In the genomic region with DNA sequence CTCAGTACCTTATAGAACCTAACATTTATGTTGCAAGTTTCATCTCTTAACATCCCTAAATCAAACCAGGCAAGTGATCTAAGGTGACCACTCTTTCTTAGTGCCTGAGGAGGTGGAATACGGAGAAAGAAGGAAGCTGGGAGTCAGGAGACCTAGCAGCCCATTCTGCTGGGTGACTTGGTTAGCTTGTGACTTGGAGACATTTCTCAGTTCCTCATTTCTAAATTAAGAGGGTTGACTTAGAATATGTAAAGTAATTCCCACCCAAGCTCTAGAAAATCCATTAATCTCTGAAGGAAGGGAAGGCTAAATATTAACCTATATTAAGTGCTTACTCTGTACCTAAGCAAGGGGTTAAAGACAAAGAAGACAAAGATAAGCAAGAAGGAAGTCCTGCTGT, we compare ENCODE assay signal across 13 cellular contexts.
DNase-seq lines count a peak whose midpoint lies in the region; ATAC-seq and TF ChIP-seq lines count a peak whose summit lies in the region.
"Had no signal": no experiment of that assay in that cellular context is flagged by ENCODE, and none has a peak within 500 bp of the region (broad histone marks: within the 10 kb centered on the region; RNA-seq: fewer than 3 reads in every experiment).

No MANE protein-coding gene starts in this region.

- TF ChIP-seq CTCF in RWPE1 (conservative IDR thresholded peaks at IDR 0.05; ENCODE audit: low read depth) = no peak

- intact Hi-C loops in activated CD4-positive, alpha-beta T cell treated with anti-CD3 and anti-CD28 coated beads for 36 hours (cut with DNase I, micrococcal nuclease) = no loop called here

- CTCF ChIA-PET in RWPE1 (lab: Yijun Ruan, JAX) = interaction anchor here (1.2 kb wide), 1 partner anchor 15 kb away, joined by 4 read pairs; no protein-coding TSS in a partner anchor
- CTCF ChIA-PET in activated CD4-positive, alpha-beta T cell treated with anti-CD3 and anti-CD28 coated beads for 36 hours (lab: Charles Lee) = interaction anchor here (2.7 kb wide), 1 partner anchor 12 kb away, joined by 11 read pairs; no protein-coding TSS in a partner anchor

- no peak overlapping the region for H3K27ac Mint-ChIP-seq in activated CD4-positive, alpha-beta T cell treated with anti-CD3 and anti-CD28 coated beads for 36 hours
- H3K27ac Mint-ChIP-seq: naive thymus-derived CD8-positive, alpha-beta T cell; T-helper 1 cell treated with Interleukin-12 subunit alpha and Interleukin-12 subunit beta and Interleukin-4 antibody, amounts not matched to agents 30 μg/mL and 1 μg/mL, for 36 hours had no signal

- H3K4me1 Mint-ChIP-seq in activated CD4-positive, alpha-beta T cell treated with anti-CD3 and anti-CD28 coated beads for 36 hours = no peaks in the 10 kb centered on the region

- H3K36me3 Mint-ChIP-seq in activated CD4-positive, alpha-beta T cell treated with anti-CD3 and anti-CD28 coated beads for 36 hours (ENCODE audit: low read depth) = no peaks in the 10 kb centered on the region
- H3K36me3 Mint-ChIP-seq: activated naive CD4-positive, alpha-beta T cell treated with anti-CD3 and anti-CD28 coated beads, Interleukin-2, amount 50 U/mL, for 72 hours; naive thymus-derived CD8-positive, alpha-beta T cell had no signal

- H3K27me3 Mint-ChIP-seq in activated CD4-positive, alpha-beta T cell treated with anti-CD3 and anti-CD28 coated beads for 36 hours = no peaks in the 10 kb centered on the region

- no peaks in the 10 kb centered on the region for H3K9me3 Mint-ChIP-seq in activated CD4-positive, alpha-beta T cell treated with anti-CD3 and anti-CD28 coated beads for 36 hours (ENCODE audit: low read depth)
- H3K9me3 Mint-ChIP-seq: activated naive CD4-positive, alpha-beta T cell treated with anti-CD3 and anti-CD28 coated beads, Interleukin-2, amount 50 U/mL, for 72 hours; naive thymus-derived CD8-positive, alpha-beta T cell; T-helper 1 cell treated with Interleukin-12 subunit alpha and Interleukin-12 subunit beta and Interleukin-4 antibody, amounts not matched to agents 30 μg/mL and 1 μg/mL, for 36 hours had no signal

- DNase-seq in CD1c-positive myeloid dendritic cell (ENCODE audit: extremely low spot score) = peak; percentile 88
- DNase-seq in SIG-M5 treated with dmso at 0.1 percent for 504 hours (lab: John Stamatoyannopoulos, UW; ENCODE audit: unreplicated experiment) = peak; percentile 89
- DNase-seq in DMS153 (lab: John Stamatoyannopoulos, UW) = no peak
- DNase-seq in cerebellar nuclear complex (lab: John Stamatoyannopoulos, UW) = no peak
- DNase-seq in RWPE1 (ENCODE audit: low spot score) = no peak
- no peak for DNase-seq in activated CD4-positive, alpha-beta T cell treated with anti-CD3 and anti-CD28 coated beads for 36 hours
- DNase-seq: BE2C; naive thymus-derived CD8-positive, alpha-beta T cell; NCI-H1436 had no signal

- H3K27ac ChIP-seq in RWPE1 = no peak overlapping the region

- POLR2A ChIA-PET in RWPE1 (lab: Yijun Ruan, JAX; ENCODE audit: low non-redundant PET) = no interaction called here
- POLR2A ChIA-PET in activated CD4-positive, alpha-beta T cell treated with anti-CD3 and anti-CD28 coated beads for 36 hours (lab: Charles Lee) = no interaction called here

- ATAC-seq in GM19397 (IDR thresholded peaks at IDR 0.05; ENCODE audit: unreplicated experiment) = peak; percentile 65
- peak; percentile 52 for ATAC-seq in HG03103 (IDR thresholded peaks at IDR 0.05; ENCODE audit: low read depth, unreplicated experiment)
- ATAC-seq in activated CD4-positive, alpha-beta T cell treated with anti-CD3 and anti-CD28 coated beads for 36 hours = no peak
- ATAC-seq: activated naive CD4-positive, alpha-beta T cell treated with anti-CD3 and anti-CD28 coated beads, Interleukin-2, amount 50 U/mL, for 72 hours; naive thymus-derived CD8-positive, alpha-beta T cell had no signal

- H3K4me3 Mint-ChIP-seq in activated CD4-positive, alpha-beta T cell treated with anti-CD3 and anti-CD28 coated beads for 36 hours = no peak overlapping the region
- H3K4me3 Mint-ChIP-seq: naive thymus-derived CD8-positive, alpha-beta T cell; T-helper 1 cell treated with Interleukin-12 subunit alpha and Interleukin-12 subunit beta and Interleukin-4 antibody, amounts not matched to agents 30 μg/mL and 1 μg/mL, for 36 hours had no signal

Comparison
In these comparisons a context has a peak if more than half of its experiments do, and no peak if none do; other contexts are left out.
1. DNase-seq: peak in CD1c-positive myeloid dendritic cell (single experiment) and SIG-M5 treated with dmso at 0.1 percent for 504 hours (single experiment); none in DMS153 (single experiment), cerebellar nuclear complex (0 of 2), RWPE1 (single experiment) and activated CD4-positive, alpha-beta T cell treated with anti-CD3 and anti-CD28 coated beads for 36 hours (single experiment).